Comparison of ENCODE assay signal across 13 cellular contexts in genomic region chr17:45413498-45413923, GRCh38. TPM values are rescaled to one million over a fixed set of nuclear protein-coding genes. Genes with fewer than 3 reads are reported as not detected.
DNase-seq lines count a peak whose midpoint lies in the region; ATAC-seq and TF ChIP-seq lines count a peak whose summit lies in the region.
"Had no signal": no experiment of that assay in that cellular context is flagged by ENCODE, and none has a peak within 500 bp of the region (broad histone marks: within the 10 kb centered on the region; RNA-seq: fewer than 3 reads in every experiment).

No MANE protein-coding gene starts in this region.

- no peaks in the 10 kb centered on the region for H3K9me3 ChIP-seq in lower lobe of right lung
- H3K9me3 ChIP-seq: breast epithelium had no signal

- H3K4me3 Mint-ChIP-seq in natural killer cell treated with Interleukin-12 subunit alpha and Interleukin-12 subunit beta and Interleukin-15 and Interleukin-18, amount 100 ng/mL, for 72 hours = no peak overlapping the region
- H3K4me3 Mint-ChIP-seq in natural killer cell = no peak overlapping the region
- peak overlapping the region; percentile 35 for H3K4me3 Mint-ChIP-seq in activated B cell treated with CpG ODN at 0.5 μM for 24 hours
- H3K4me3 Mint-ChIP-seq: activated T-helper 1 cell treated with anti-CD3 and anti-CD28 coated beads, Interleukin-12 subunit alpha, Interleukin-12 subunit beta, Interleukin-2, Interleukin-4 antibody, amounts not matched to agents 30 ng/mL and 10 ng/mL and 1 ng/mL, durations not matched to agents 14 hours and 24 hours and 36 hours had no signal

- H3K36me3 Mint-ChIP-seq in natural killer cell treated with Interleukin-12 subunit alpha and Interleukin-12 subunit beta and Interleukin-15 and Interleukin-18, amount 100 ng/mL, for 72 hours = no peaks in the 10 kb centered on the region
- H3K36me3 Mint-ChIP-seq in natural killer cell (no peaks in the 10 kb centered on the region), activated B cell treated with CpG ODN at 0.5 μM for 24 hours (ENCODE audit: low read depth) (peaks cover 2% of the 10 kb centered on the region)

- H3K36me3 ChIP-seq in lower lobe of right lung = no peaks in the 10 kb centered on the region
- H3K36me3 ChIP-seq: breast epithelium, WERI-Rb-1 had no signal

- no peak overlapping the region for H3K27ac Mint-ChIP-seq in natural killer cell treated with Interleukin-12 subunit alpha and Interleukin-12 subunit beta and Interleukin-15 and Interleukin-18, amount 100 ng/mL, for 72 hours
- peak overlapping the region in 1 of 2 donors; percentile 99 for H3K27ac Mint-ChIP-seq in natural killer cell
- H3K27ac Mint-ChIP-seq in activated B cell treated with CpG ODN at 0.5 μM for 24 hours = peak overlapping the region; percentile 53
- H3K27ac Mint-ChIP-seq: activated T-helper 1 cell treated with anti-CD3 and anti-CD28 coated beads, Interleukin-12 subunit alpha, Interleukin-12 subunit beta, Interleukin-2, Interleukin-4 antibody, amounts not matched to agents 30 ng/mL and 10 ng/mL and 1 ng/mL, durations not matched to agents 14 hours and 24 hours and 36 hours had no signal

- no peak overlapping the region for H3K27ac ChIP-seq in lower lobe of right lung
- H3K27ac ChIP-seq: breast epithelium, PC-9, WERI-Rb-1 had no signal

- no peaks in the 10 kb centered on the region for H3K27me3 ChIP-seq in lower lobe of right lung (ENCODE audit: low read depth)
- H3K27me3 ChIP-seq: breast epithelium had no signal

- peak; percentile 28 for DNase-seq in natural killer cell treated with Interleukin-12 subunit alpha and Interleukin-12 subunit beta and Interleukin-15 and Interleukin-18, amount 100 ng/mL, for 72 hours (ENCODE audit: low spot score)
- no peak for DNase-seq in natural killer cell
- no peak for DNase-seq in activated B cell treated with CpG ODN at 0.5 μM for 24 hours
- peak; percentile 84 for DNase-seq in lower lobe of right lung
- no peak for DNase-seq in kidney glomerular epithelial cell (lab: John Stamatoyannopoulos, UW)
- no peak for DNase-seq in NCI-H128 (lab: John Stamatoyannopoulos, UW; ENCODE audit: unreplicated experiment)
- DNase-seq in DMS153 treated with DMSO at 0.1 percent for 48 hours (lab: John Stamatoyannopoulos, UW; ENCODE audit: unreplicated experiment) = no peak
- no peak for DNase-seq in activated gamma-delta T cell treated with Interleukin-2 at 50 U/mL for 16 hours
- DNase-seq: NCI-H1105, PC-9, WERI-Rb-1 had no signal

- no peak for ATAC-seq in natural killer cell treated with Interleukin-12 subunit alpha and Interleukin-12 subunit beta and Interleukin-15 and Interleukin-18, amount 100 ng/mL, for 72 hours
- ATAC-seq in natural killer cell = no peak
- ATAC-seq in activated B cell treated with CpG ODN at 0.5 μM for 24 hours (ENCODE audit: low read depth) = peak; percentile 76
- ATAC-seq in lower lobe of right lung = peak; percentile 51 to 74

- peaks cover 32 to 36% of the 10 kb centered on the region in 2 donors for H3K4me1 Mint-ChIP-seq in natural killer cell treated with Interleukin-12 subunit alpha and Interleukin-12 subunit beta and Interleukin-15 and Interleukin-18, amount 100 ng/mL, for 72 hours (ENCODE audit: low read depth in 2 of 2)
- H3K4me1 Mint-ChIP-seq in natural killer cell = peaks cover 37 to 52% of the 10 kb centered on the region in 2 donors
- peaks cover 61% of the 10 kb centered on the region for H3K4me1 Mint-ChIP-seq in activated B cell treated with CpG ODN at 0.5 μM for 24 hours

- no peaks in the 10 kb centered on the region for H3K27me3 Mint-ChIP-seq in natural killer cell treated with Interleukin-12 subunit alpha and Interleukin-12 subunit beta and Interleukin-15 and Interleukin-18, amount 100 ng/mL, for 72 hours
- H3K27me3 Mint-ChIP-seq in natural killer cell (ENCODE audit: low read depth in 2 of 2) (no peaks in the 10 kb centered on the region), activated B cell treated with CpG ODN at 0.5 μM for 24 hours (no peaks in the 10 kb centered on the region)

- H3K4me3 ChIP-seq in lower lobe of right lung = no peak overlapping the region
- H3K4me3 ChIP-seq: breast epithelium, PC-9 had no signal

- H3K4me1 ChIP-seq in lower lobe of right lung = peaks cover 64% of the 10 kb centered on the region

- intact Hi-C loops in natural killer cell (cut with micrococcal nuclease) (no loop called here), activated B cell treated with CpG ODN at 0.5 μM for 24 hours (cut with micrococcal nuclease) (no loop called here), lower lobe of right lung (cut with DNase I) (no loop called here)

- no peaks in the 10 kb centered on the region for H3K9me3 Mint-ChIP-seq in natural killer cell treated with Interleukin-12 subunit alpha and Interleukin-12 subunit beta and Interleukin-15 and Interleukin-18, amount 100 ng/mL, for 72 hours
- no peaks in the 10 kb centered on the region for H3K9me3 Mint-ChIP-seq in natural killer cell
- H3K9me3 Mint-ChIP-seq in activated B cell treated with CpG ODN at 0.5 μM for 24 hours = no peaks in the 10 kb centered on the region
- H3K9me3 Mint-ChIP-seq: activated T-helper 1 cell treated with anti-CD3 and anti-CD28 coated beads, Interleukin-12 subunit alpha, Interleukin-12 subunit beta, Interleukin-2, Interleukin-4 antibody, amounts not matched to agents 30 ng/mL and 10 ng/mL and 1 ng/mL, durations not matched to agents 14 hours and 24 hours and 36 hours had no signal

- TF ChIP-seq CTCF in natural killer cell (IDR thresholded peaks at IDR 0.05) (no peak), activated B cell treated with CpG ODN at 0.5 μM for 24 hours (IDR thresholded peaks at IDR 0.05) (no peak), lower lobe of right lung (IDR thresholded peaks at IDR 0.05) (no peak)

- POLR2A ChIA-PET in activated B cell treated with CpG ODN at 0.5 μM for 24 hours (lab: Charles Lee) = interaction anchor here (0.7 to 1.7 kb wide), 4 partner anchors 12 to 124 kb away, joined by 4 to 8 read pairs (median 5); no protein-coding TSS in a partner anchor

- CTCF ChIA-PET in activated B cell treated with CpG ODN at 0.5 μM for 24 hours (lab: Charles Lee) = no interaction called here

RNA-seq across cellular contexts. Expression of gene ARHGAP27, which starts 19.2 kb away (rescaled TPM):
- 100 to 1,000 TPM in 1 of 2 donors, 10 to 100 TPM in 1; 79.1 to 102 TPM for total RNA-seq in natural killer cell treated with Interleukin-12 subunit alpha and Interleukin-12 subunit beta and Interleukin-15 and Interleukin-18, amount 100 ng/mL, for 72 hours
- total RNA-seq in natural killer cell (100 to 1,000 TPM; 125 to 141 (median 126) TPM), activated B cell treated with CpG ODN at 0.5 μM for 24 hours (64.5 and 75.7 TPM in 2 replicates), lower lobe of right lung (71.0 TPM)

Comparison
In these comparisons a context has a peak if more than half of its experiments do, and no peak if none do; other contexts are left out.
1. DNase-seq: peak in natural killer cell treated with Interleukin-12 subunit alpha and Interleukin-12 subunit beta and Interleukin-15 and Interleukin-18, amount 100 ng/mL, for 72 hours (single experiment) and lower lobe of right lung (single experiment); none in natural killer cell (single experiment), activated B cell treated with CpG ODN at 0.5 μM for 24 hours (single experiment), kidney glomerular epithelial cell (single experiment), NCI-H128 (single experiment), DMS153 treated with DMSO at 0.1 percent for 48 hours (single experiment) and activated gamma-delta T cell treated with Interleukin-2 at 50 U/mL for 16 hours (single experiment).
2. ATAC-seq: peak in activated B cell treated with CpG ODN at 0.5 μM for 24 hours (single experiment) and lower lobe of right lung (2 of 2); none in natural killer cell treated with Interleukin-12 subunit alpha and Interleukin-12 subunit beta and Interleukin-15 and Interleukin-18, amount 100 ng/mL, for 72 hours (0 of 2) and natural killer cell (0 of 3).